Comparison of ENCODE assay signal across 18 cellular contexts in the genomic region with DNA sequence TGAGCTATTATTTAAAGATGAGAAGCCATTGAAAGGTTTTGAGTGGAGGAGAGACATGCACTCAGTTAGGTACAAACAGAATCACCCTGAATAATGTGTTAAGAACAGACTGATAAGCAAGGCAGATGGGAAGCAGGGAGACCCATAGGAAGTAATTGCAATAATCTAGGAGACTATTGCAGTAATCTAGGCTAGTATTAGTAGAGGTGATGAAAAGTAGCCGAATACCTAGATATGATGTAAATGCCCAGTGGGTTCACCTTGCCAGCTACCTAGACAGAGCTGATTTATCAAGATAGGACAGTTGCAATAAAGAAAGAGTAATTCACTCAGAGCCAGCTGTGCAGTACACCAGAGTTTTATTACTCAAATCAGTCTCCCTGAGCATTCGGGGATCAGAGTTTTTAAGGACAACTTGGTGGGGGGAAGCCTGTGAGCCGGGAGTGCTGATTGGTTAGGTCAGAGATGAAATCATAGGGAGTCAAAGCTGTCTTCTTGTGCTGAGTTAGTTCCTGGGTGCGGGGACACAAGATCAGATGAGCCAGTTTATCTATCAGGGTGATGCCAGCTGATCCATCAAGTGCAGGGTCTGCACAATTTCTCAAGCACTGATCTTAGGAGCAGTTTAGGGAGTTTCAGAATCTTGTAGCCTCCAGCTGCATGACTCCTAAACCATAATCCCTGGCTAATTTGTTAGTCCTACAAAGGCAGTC.
"Had no signal": no experiment of that assay in that cellular context is flagged by ENCODE, and none has a peak within 500 bp of the region (broad histone marks: within the 10 kb centered on the region; RNA-seq: fewer than 3 reads in every experiment).

No MANE protein-coding gene starts in this region.

- H3K36me3 Mint-ChIP-seq: activated naive CD8-positive, alpha-beta T cell; stimulated activated memory B cell treated with anti-CD40 and anti-IgM and Interleukin-4, amounts not matched to agents 10 μg/mL and 1 μg/mL and 100 μg/mL, for 72 hours had no signal

- H3K4me1 ChIP-seq: breast epithelium, heart left ventricle, thyroid gland, vagina had no signal

- FAIRE-seq: frontal cortex had no signal

- H3K27ac Mint-ChIP-seq: activated CD4-positive, alpha-beta T cell treated with anti-CD3 and anti-CD28 coated beads, Interleukin-2, amount 10 ng/mL, durations not matched to agents 24 days and 14 days; activated naive CD8-positive, alpha-beta T cell; activated T-cell treated with anti-CD3 and anti-CD28 coated beads, Interleukin-2, amount 50 U/mL, for 72 hours; dendritic cell treated with granulocyte-macrophage colony-stimulating factor and Interleukin-4, amounts not matched to agents 40 ng/mL and 50 ng/mL, for 4 days; stimulated activated memory B cell treated with anti-CD40 and anti-IgM and Interleukin-4, amounts not matched to agents 10 μg/mL and 1 μg/mL and 100 μg/mL, for 72 hours; T-helper 2 cell treated with Interferon-gamma antibody and Interleukin-4, amounts not matched to agents 5 μg/mL and 100 μg/mL, for 36 hours had no signal

- H3K4me1 Mint-ChIP-seq: activated CD4-positive, alpha-beta T cell treated with anti-CD3 and anti-CD28 coated beads, Interleukin-2, amount 10 ng/mL, durations not matched to agents 24 days and 14 days; stimulated activated memory B cell treated with anti-CD40 and anti-IgM and Interleukin-4, amounts not matched to agents 10 μg/mL and 1 μg/mL and 100 μg/mL, for 72 hours had no signal

- H3K27me3 ChIP-seq: ovary, thyroid gland, vagina had no signal

- ATAC-seq: activated T-cell treated with anti-CD3 and anti-CD28 coated beads, Interleukin-2, amount 50 U/mL, for 72 hours; heart left ventricle; stimulated activated memory B cell treated with anti-CD40 and anti-IgM and Interleukin-4, amounts not matched to agents 10 μg/mL and 1 μg/mL and 100 μg/mL, for 72 hours had no signal

- H3K27me3 Mint-ChIP-seq: activated CD4-positive, alpha-beta T cell treated with anti-CD3 and anti-CD28 coated beads, Interleukin-2, amount 10 ng/mL, durations not matched to agents 24 days and 14 days; activated naive CD8-positive, alpha-beta T cell; dendritic cell treated with granulocyte-macrophage colony-stimulating factor and Interleukin-4, amounts not matched to agents 40 ng/mL and 50 ng/mL, for 4 days; stimulated activated memory B cell treated with anti-CD40 and anti-IgM and Interleukin-4, amounts not matched to agents 10 μg/mL and 1 μg/mL and 100 μg/mL, for 72 hours had no signal

- H3K9me3 Mint-ChIP-seq: activated CD4-positive, alpha-beta T cell treated with anti-CD3 and anti-CD28 coated beads, Interleukin-2, amount 10 ng/mL, durations not matched to agents 24 days and 14 days; activated T-cell treated with anti-CD3 and anti-CD28 coated beads, Interleukin-2, amount 50 U/mL, for 72 hours; dendritic cell treated with granulocyte-macrophage colony-stimulating factor and Interleukin-4, amounts not matched to agents 40 ng/mL and 50 ng/mL, for 4 days; stimulated activated memory B cell treated with anti-CD40 and anti-IgM and Interleukin-4, amounts not matched to agents 10 μg/mL and 1 μg/mL and 100 μg/mL, for 72 hours; T-helper 2 cell treated with Interferon-gamma antibody and Interleukin-4, amounts not matched to agents 5 μg/mL and 100 μg/mL, for 36 hours had no signal

- H3K4me3 Mint-ChIP-seq: activated CD4-positive, alpha-beta T cell treated with anti-CD3 and anti-CD28 coated beads, Interleukin-2, amount 10 ng/mL, durations not matched to agents 24 days and 14 days; activated naive CD8-positive, alpha-beta T cell; activated T-cell treated with anti-CD3 and anti-CD28 coated beads, Interleukin-2, amount 50 U/mL, for 72 hours; dendritic cell treated with granulocyte-macrophage colony-stimulating factor and Interleukin-4, amounts not matched to agents 40 ng/mL and 50 ng/mL, for 4 days; stimulated activated memory B cell treated with anti-CD40 and anti-IgM and Interleukin-4, amounts not matched to agents 10 μg/mL and 1 μg/mL and 100 μg/mL, for 72 hours; T-helper 2 cell treated with Interferon-gamma antibody and Interleukin-4, amounts not matched to agents 5 μg/mL and 100 μg/mL, for 36 hours had no signal

- H3K9me3 ChIP-seq: breast epithelium, heart left ventricle, ovary, thyroid gland, vagina had no signal

- DNase-seq: activated CD4-positive, alpha-beta T cell treated with anti-CD3 and anti-CD28 coated beads, Interleukin-2, amount 10 ng/mL, durations not matched to agents 24 days and 14 days; activated CD4-positive, CD25-positive, alpha-beta regulatory T cell; activated CD8-positive, alpha-beta memory T cell treated with anti-CD3 and anti-CD28 coated beads, Interleukin-2, amount 50 U/mL, for 48 hours; activated gamma-delta T cell treated with Interleukin-2 at 50 U/mL for 16 hours; activated T-cell treated with anti-CD3 and anti-CD28 coated beads, Interleukin-2, amount 50 U/mL, for 72 hours; amygdala; cerebellar nuclear complex; heart left ventricle; kidney glomerular epithelial cell; ovary; thyroid gland had no signal

- H3K4me3 ChIP-seq: breast epithelium, heart left ventricle, ovary, thyroid gland, vagina had no signal

- H3K27ac ChIP-seq: breast epithelium, heart left ventricle, ovary, thyroid gland, vagina had no signal

- H3K36me3 ChIP-seq: breast epithelium, heart left ventricle, ovary, thyroid gland, vagina had no signal
